Comparison of ENCODE assay signal across 23 cellular contexts in genomic region chr10:70441877-70442205, GRCh38. TPM values are rescaled to one million over a fixed set of nuclear protein-coding genes. Genes with fewer than 3 reads are reported as not detected.
DNase-seq lines count a peak whose midpoint lies in the region; ATAC-seq, FAIRE-seq and TF ChIP-seq lines count a peak whose summit lies in the region.
"Had no signal": no experiment of that assay in that cellular context is flagged by ENCODE, and none has a peak within 500 bp of the region (broad histone marks: within the 10 kb centered on the region; RNA-seq: fewer than 3 reads in every experiment).

No MANE protein-coding gene starts in this region.

- TF ChIP-seq CTCF in endodermal cell (conservative IDR thresholded peaks at IDR 0.05) (no peak), HepG2 (CRISPR knock-in tag; IDR thresholded peaks at IDR 0.05) (no peak), type B pancreatic cell (conservative IDR thresholded peaks at IDR 0.05) (no peak), testis (IDR thresholded peaks at IDR 0.05) (no peak)

- no peaks in the 10 kb centered on the region for H3K79me2 ChIP-seq in HepG2 (ENCODE audit: insufficient read depth, low read length)

- no peak overlapping the region for H2AFZ ChIP-seq in HepG2 (ENCODE audit: low read length)

- CTCF ChIA-PET in HepG2 (lab: Yijun Ruan, JAX; ENCODE audit: low intra/inter-chr PET ratio, low total read pairs): no interaction called here
- CTCF ChIA-PET in activated CD8-positive, alpha-beta memory T cell treated with anti-CD3 and anti-CD28 coated beads, Interleukin-2, amount 10 ng/mL, durations not matched to agents 7 days and 5 days (lab: Charles Lee): interaction anchor here (1.0 to 2.0 kb wide), 2 partner anchors 13 to 20 kb away, joined by 3 to 8 read pairs; no protein-coding TSS in a partner anchor

- no peak for TF ChIP-seq RAD21 in HepG2 (CRISPR knock-in tag; IDR thresholded peaks at IDR 0.05)

- ATAC-seq in HepG2: peak; percentile 25
- no peak for ATAC-seq in activated CD8-positive, alpha-beta memory T cell treated with anti-CD3 and anti-CD28 coated beads, Interleukin-2, amount 10 ng/mL, durations not matched to agents 7 days and 5 days

- H3K27me3 ChIP-seq in endodermal cell (ENCODE audit: control insufficient read depth, insufficient read depth, low read length, poor library complexity, severe bottlenecking) (no peaks in the 10 kb centered on the region), HepG2 (ENCODE audit: control insufficient read depth in 1 of 2, insufficient read depth in 2 of 2, low read length in 2 of 2) (no peaks in the 10 kb centered on the region), testis (no peaks in the 10 kb centered on the region)

- peaks cover 26% of the 10 kb centered on the region for H3K36me3 ChIP-seq in endodermal cell (ENCODE audit: control insufficient read depth, insufficient read depth, low read length)
- H3K36me3 ChIP-seq in HepG2 (replicated peaks in 1 of 2; ENCODE audit: control insufficient read depth in 1 of 2, insufficient read depth in 2 of 2, low read length in 2 of 2): no peaks in the 10 kb centered on the region
- no peaks in the 10 kb centered on the region for H3K36me3 ChIP-seq in testis (ENCODE audit: low read depth, missing control alignments)
- H3K36me3 ChIP-seq: cardiac muscle cell, heart right ventricle, uterus had no signal

- no peaks in the 10 kb centered on the region for H4K20me1 ChIP-seq in HepG2 (ENCODE audit: insufficient read depth, low read length)

- H3K4me3 Mint-ChIP-seq in activated naive CD8-positive, alpha-beta T cell: peak overlapping the region; percentile 49
- no peak overlapping the region for H3K4me3 Mint-ChIP-seq in activated naive CD8-positive, alpha-beta T cell treated with anti-CD3 and anti-CD28 coated beads for 36 hours
- H3K4me3 Mint-ChIP-seq in endodermal cell: peak overlapping the region; percentile 85
- H3K4me3 Mint-ChIP-seq in type B pancreatic cell: peak overlapping the region; percentile 44
- no peak overlapping the region for H3K4me3 Mint-ChIP-seq in activated CD8-positive, alpha-beta memory T cell treated with anti-CD3 and anti-CD28 coated beads, Interleukin-2, amount 10 ng/mL, durations not matched to agents 7 days and 5 days
- H3K4me3 Mint-ChIP-seq: HFFc6 had no signal

- peak overlapping the region; percentile 21; the same call in 1 of the 2 replicates for H3K4me2 ChIP-seq in HepG2 (ENCODE audit: low read depth, low read length)
- H3K4me2 ChIP-seq: A549 had no signal

- H3K27ac ChIP-seq in endodermal cell (ENCODE audit: low read depth, low read length): no peak overlapping the region
- H3K27ac ChIP-seq in HepG2 (ENCODE audit: extremely low read length, insufficient read depth, low read length): no peak overlapping the region
- no peak overlapping the region for H3K27ac ChIP-seq in testis
- H3K27ac ChIP-seq: A549, cardiac muscle cell, heart right ventricle, SK-N-MC, uterus had no signal

- H3K4me1 Mint-ChIP-seq in activated naive CD8-positive, alpha-beta T cell (ENCODE audit: low read depth): peaks cover 12% of the 10 kb centered on the region
- peaks cover 8% of the 10 kb centered on the region for H3K4me1 Mint-ChIP-seq in activated naive CD8-positive, alpha-beta T cell treated with anti-CD3 and anti-CD28 coated beads for 36 hours
- peaks cover 41% of the 10 kb centered on the region for H3K4me1 Mint-ChIP-seq in endodermal cell
- H3K4me1 Mint-ChIP-seq in type B pancreatic cell (ENCODE audit: unreplicated experiment): peaks cover 9% of the 10 kb centered on the region
- H3K4me1 Mint-ChIP-seq in activated CD8-positive, alpha-beta memory T cell treated with anti-CD3 and anti-CD28 coated beads, Interleukin-2, amount 10 ng/mL, durations not matched to agents 7 days and 5 days: peaks cover 9% of the 10 kb centered on the region

- 7 to 9% methylated on average over 6 to 12 of the region's 12 CpGs for WGBS in endodermal cell (ENCODE audit: insufficient coverage in 1 of 2, insufficient read length in 1 of 2), 2 experiments
- WGBS in HepG2 (ENCODE audit: low lambda C conversion rate): 24% methylated on average over 5 of the region's 12 CpGs
- WGBS in testis, 2 donors: 50 to 53% methylated on average over 4 to 12 of the region's 12 CpGs

- BruUV-seq in HepG2 (replicated peaks; lab: Mats Ljungman, UMichigan): no TSS peak

- DNase-seq in activated naive CD8-positive, alpha-beta T cell treated with anti-CD3 and anti-CD28 coated beads for 36 hours: no peak
- peak; percentile 91 for DNase-seq in endodermal cell
- no peak for DNase-seq in HepG2 (ENCODE audit: low spot score)
- no peak for DNase-seq in type B pancreatic cell (ENCODE audit: extremely low spot score, unreplicated experiment)
- DNase-seq in testis: no peak
- no peak for DNase-seq in AML-193 (lab: John Stamatoyannopoulos, UW)
- no peak for DNase-seq in activated CD8-positive, alpha-beta memory T cell treated with anti-CD3 and anti-CD28 coated beads, Interleukin-2, amount 10 ng/mL, durations not matched to agents 7 days and 5 days
- DNase-seq: heart right ventricle, HFFc6, left ventricle myocardium superior, NCI-H2029, NCI-H526 treated with DMSO at 0.1 percent for 48 hours, uterus had no signal

- peaks cover 2% of the 10 kb centered on the region for H3K36me3 Mint-ChIP-seq in activated naive CD8-positive, alpha-beta T cell
- H3K36me3 Mint-ChIP-seq in activated naive CD8-positive, alpha-beta T cell treated with anti-CD3 and anti-CD28 coated beads for 36 hours: no peaks in the 10 kb centered on the region
- H3K36me3 Mint-ChIP-seq in endodermal cell (ENCODE audit: low read depth) (peaks cover 4% of the 10 kb centered on the region), type B pancreatic cell (peaks cover 7% of the 10 kb centered on the region)
- no peaks in the 10 kb centered on the region for H3K36me3 Mint-ChIP-seq in activated CD8-positive, alpha-beta memory T cell treated with anti-CD3 and anti-CD28 coated beads, Interleukin-2, amount 10 ng/mL, durations not matched to agents 7 days and 5 days
- H3K36me3 Mint-ChIP-seq: activated naive CD8-positive, alpha-beta T cell treated with anti-CD3 and anti-CD28 coated beads, Interleukin-2, amount 10 ng/mL, durations not matched to agents 7 days and 5 days; CD8-positive, alpha-beta memory T cell had no signal

- in situ Hi-C loops in HepG2 (cut with HindIII; ENCODE audit: extremely low pct_ligation_motif_present, low pct_unique_long_range_greater_than_20kb): no loop called here

- no peak for FAIRE-seq in HepG2 (lab: Jason Lieb, UNC)
- FAIRE-seq: A549, GM12892 had no signal

- TF ChIP-seq EP300 in HepG2 (IDR thresholded peaks at IDR 0.05; ENCODE audit: low read depth in 2 of 2, low read length in 2 of 2) (no peak), HepG2 (CRISPR knock-in tag; IDR thresholded peaks at IDR 0.05; ENCODE audit: borderline replicate concordance) (no peak)

- no peaks in the 10 kb centered on the region for H3K9me3 ChIP-seq in endodermal cell (ENCODE audit: control insufficient read depth, low read length)
- H3K9me3 ChIP-seq in HepG2 (ENCODE audit: low read length): no peaks in the 10 kb centered on the region
- no peaks in the 10 kb centered on the region for H3K9me3 ChIP-seq in testis
- H3K9me3 ChIP-seq: A549, heart right ventricle, uterus had no signal

- TF ChIP-seq POLR2A in HepG2 (IDR thresholded peaks at IDR 0.05; ENCODE audit: insufficient read depth in 1 of 2, low read depth in 2 of 2, low read length in 2 of 2): no peak
- no peak for TF ChIP-seq POLR2A in testis (IDR thresholded peaks at IDR 0.05)

- H3K27ac Mint-ChIP-seq in activated naive CD8-positive, alpha-beta T cell: no peak overlapping the region
- H3K27ac Mint-ChIP-seq in activated naive CD8-positive, alpha-beta T cell treated with anti-CD3 and anti-CD28 coated beads for 36 hours: no peak overlapping the region
- H3K27ac Mint-ChIP-seq in endodermal cell (peak overlapping the region; percentile 89), type B pancreatic cell (no peak overlapping the region)
- H3K27ac Mint-ChIP-seq in activated CD8-positive, alpha-beta memory T cell treated with anti-CD3 and anti-CD28 coated beads, Interleukin-2, amount 10 ng/mL, durations not matched to agents 7 days and 5 days: no peak overlapping the region
- H3K27ac Mint-ChIP-seq: activated naive CD8-positive, alpha-beta T cell treated with anti-CD3 and anti-CD28 coated beads, Interleukin-2, amount 10 ng/mL, durations not matched to agents 7 days and 5 days; CD8-positive, alpha-beta memory T cell; HFFc6 had no signal

- POLR2A ChIA-PET in HepG2 (lab: Yijun Ruan, JAX): interaction anchor here (0.7 to 1.7 kb wide), 4 partner anchors 8 to 208 kb away, joined by 3 to 8 read pairs (median 6); no protein-coding TSS in a partner anchor

- intact Hi-C loops in HepG2 (cut with micrococcal nuclease; ENCODE audit: unreplicated experiment) (no loop called here), testis (cut with DNase I; ENCODE audit: low total_unique reads) (no loop called here)

- peaks cover 18% of the 10 kb centered on the region for H3K27me3 Mint-ChIP-seq in activated naive CD8-positive, alpha-beta T cell
- H3K27me3 Mint-ChIP-seq in activated naive CD8-positive, alpha-beta T cell treated with anti-CD3 and anti-CD28 coated beads for 36 hours: peaks cover 52% of the 10 kb centered on the region
- H3K27me3 Mint-ChIP-seq in endodermal cell (ENCODE audit: insufficient read depth) (peaks cover 10% of the 10 kb centered on the region), type B pancreatic cell (peaks cover 79% of the 10 kb centered on the region)
- peaks cover 66% of the 10 kb centered on the region for H3K27me3 Mint-ChIP-seq in activated CD8-positive, alpha-beta memory T cell treated with anti-CD3 and anti-CD28 coated beads, Interleukin-2, amount 10 ng/mL, durations not matched to agents 7 days and 5 days

- H3K9ac ChIP-seq in endodermal cell (ENCODE audit: extremely low read depth, low read length, poor library complexity, severe bottlenecking): peak overlapping the region; percentile 100
- no peak overlapping the region for H3K9ac ChIP-seq in HepG2 (ENCODE audit: insufficient read depth, low read depth, low read length)

- H3K4me1 ChIP-seq in endodermal cell (ENCODE audit: control insufficient read depth, insufficient read depth, low read length) (peaks cover 22% of the 10 kb centered on the region), HepG2 (ENCODE audit: insufficient read depth, low read length) (peaks cover 52% of the 10 kb centered on the region), testis (peaks cover 15% of the 10 kb centered on the region)
- H3K4me1 ChIP-seq: A549 had no signal

- H3K4me3 ChIP-seq in endodermal cell (ENCODE audit: low read length): peak overlapping the region; percentile 99
- no peak overlapping the region for H3K4me3 ChIP-seq in HepG2 (replicated peaks in 1 of 3; ENCODE audit: insufficient read depth in 1 of 3, low read depth in 2 of 3, low read length in 3 of 3)
- H3K4me3 ChIP-seq in testis: peak overlapping the region in 1 of 2 donors; percentile 14
- H3K4me3 ChIP-seq: A549 had no signal

- no peaks in the 10 kb centered on the region for H3K9me3 Mint-ChIP-seq in activated naive CD8-positive, alpha-beta T cell (ENCODE audit: low read depth)
- H3K9me3 Mint-ChIP-seq in activated naive CD8-positive, alpha-beta T cell treated with anti-CD3 and anti-CD28 coated beads for 36 hours: no peaks in the 10 kb centered on the region
- H3K9me3 Mint-ChIP-seq in endodermal cell: no peaks in the 10 kb centered on the region
- no peaks in the 10 kb centered on the region for H3K9me3 Mint-ChIP-seq in type B pancreatic cell
- H3K9me3 Mint-ChIP-seq in activated CD8-positive, alpha-beta memory T cell treated with anti-CD3 and anti-CD28 coated beads, Interleukin-2, amount 10 ng/mL, durations not matched to agents 7 days and 5 days (ENCODE audit: low read depth): no peaks in the 10 kb centered on the region
- H3K9me3 Mint-ChIP-seq: activated naive CD8-positive, alpha-beta T cell treated with anti-CD3 and anti-CD28 coated beads, Interleukin-2, amount 10 ng/mL, durations not matched to agents 7 days and 5 days; CD8-positive, alpha-beta memory T cell; HFFc6 had no signal

RNA-seq across cellular contexts. Expression of gene NODAL, which starts 0.4 kb away (rescaled TPM):
- total RNA-seq in activated naive CD8-positive, alpha-beta T cell treated with anti-CD3 and anti-CD28 coated beads for 36 hours: not detected
- total RNA-seq in endodermal cell: 10 to 100 TPM; 18.2 to 71.0 TPM
- polyA plus RNA-seq in endodermal cell (2013, experiment 1 of 2): 36.1 TPM
- polyA plus RNA-seq in endodermal cell (2013, experiment 2 of 2): 39.2 TPM
- 0.24 TPM in 1 of 2 replicates, not detected in the other for total RNA-seq in HepG2 (2016; rRNA removed; fragmentation: Illumina TruSeq; extraction: Trizol)
- not detected in 2 replicates for total RNA-seq in HepG2 (2016; cell fraction: cytosol; rRNA removed; fragmentation: Illumina TruSeq; extraction: Trizol; ENCODE audit: low read depth)
- not detected in 2 replicates for total RNA-seq in HepG2 (2016; cell fraction: insoluble cytoplasmic fraction; rRNA removed; fragmentation: Illumina TruSeq; extraction: Trizol)
- total RNA-seq in HepG2 (2016; cell fraction: membrane; rRNA removed; fragmentation: Illumina TruSeq; extraction: Trizol): 0.17 TPM in 1 of 2 replicates, not detected in the other
- not detected in 2 replicates for total RNA-seq in HepG2 (2016; cell fraction: nucleus; rRNA removed; fragmentation: Illumina TruSeq; extraction: Trizol)
- not detected in 2 replicates for polyA plus RNA-seq in HepG2 (2011; rRNA removed)
- polyA plus RNA-seq in HepG2 (2011; cell fraction: cytosol; rRNA removed): not detected in 2 replicates
- polyA plus RNA-seq in HepG2 (2011; cell fraction: nucleus; rRNA removed): not detected in 2 replicates
- polyA plus RNA-seq in HepG2 (2012): not detected in 2 replicates
- not detected in 2 replicates for polyA plus RNA-seq in HepG2 (2016; cell fraction: cytosol; fragmentation: Illumina TruSeq; extraction: Trizol; ENCODE audit: low read depth)
- polyA plus RNA-seq in HepG2 (2016; cell fraction: insoluble cytoplasmic fraction; fragmentation: Illumina TruSeq; extraction: Trizol; ENCODE audit: low read depth): not detected in 2 replicates
- not detected in 2 replicates for polyA plus RNA-seq in HepG2 (2016; cell fraction: membrane; fragmentation: Illumina TruSeq; extraction: Trizol; ENCODE audit: low read depth)
- polyA plus RNA-seq in HepG2 (2016; cell fraction: nucleus; fragmentation: Illumina TruSeq; extraction: Trizol; ENCODE audit: insufficient read depth, low read depth): not detected in 2 replicates
- polyA minus RNA-seq in HepG2 (2011; rRNA and poly(A)+ RNA removed; ENCODE audit: low replicate concordance): not detected in 2 replicates
- polyA minus RNA-seq in HepG2 (2011; cell fraction: cytosol; rRNA and poly(A)+ RNA removed): not detected in 2 replicates
- polyA minus RNA-seq in HepG2 (2011; cell fraction: nucleus; rRNA and poly(A)+ RNA removed): not detected in 2 replicates
- total RNA-seq in type B pancreatic cell (ENCODE audit: low replicate concordance): not detected in 2 replicates
- 1 to 10 TPM in 1 of 2 donors, under 1 TPM in 1; 0.43 to 3.0 TPM for total RNA-seq in testis
- 5.2 TPM for polyA plus RNA-seq in testis (ENCODE audit: insufficient read depth, low read depth, low replicate concordance)
- not detected for total RNA-seq in activated CD8-positive, alpha-beta memory T cell treated with anti-CD3 and anti-CD28 coated beads, Interleukin-2, amount 10 ng/mL, durations not matched to agents 7 days and 5 days
- total RNA-seq: activated naive CD8-positive, alpha-beta T cell treated with anti-CD3 and anti-CD28 coated beads, Interleukin-2, amount 10 ng/mL, durations not matched to agents 7 days and 5 days; CD8-positive, alpha-beta memory T cell; fibroblast of lung; G401; HFFc6; left ventricle myocardium superior; uterus had no signal
- polyA plus RNA-seq: A549, fibroblast of lung, neural cell had no signal

RNA-seq across cellular contexts. Expression of gene PALD1, which starts 36.7 kb away (rescaled TPM):
- 1 to 10 TPM; 2.7 to 3.1 TPM for total RNA-seq in activated naive CD8-positive, alpha-beta T cell treated with anti-CD3 and anti-CD28 coated beads for 36 hours
- total RNA-seq in endodermal cell: 10 to 100 TPM; 17.3 to 19.7 TPM
- polyA plus RNA-seq in endodermal cell (2013, experiment 1 of 2): 12.0 TPM
- 11.6 TPM for polyA plus RNA-seq in endodermal cell (2013, experiment 2 of 2)
- total RNA-seq in HepG2 (2016; rRNA removed; fragmentation: Illumina TruSeq; extraction: Trizol): 0.06 and 0.07 TPM in 2 replicates
- not detected in 2 replicates for total RNA-seq in HepG2 (2016; cell fraction: cytosol; rRNA removed; fragmentation: Illumina TruSeq; extraction: Trizol; ENCODE audit: low read depth)
- 0.04 TPM in 1 of 2 replicates, not detected in the other for total RNA-seq in HepG2 (2016; cell fraction: insoluble cytoplasmic fraction; rRNA removed; fragmentation: Illumina TruSeq; extraction: Trizol)
- total RNA-seq in HepG2 (2016; cell fraction: membrane; rRNA removed; fragmentation: Illumina TruSeq; extraction: Trizol): 0.03 TPM in 2 replicates
- not detected in 2 replicates for total RNA-seq in HepG2 (2016; cell fraction: nucleus; rRNA removed; fragmentation: Illumina TruSeq; extraction: Trizol)
- 0.08 and 0.09 TPM in 2 replicates for polyA plus RNA-seq in HepG2 (2011; rRNA removed)
- polyA plus RNA-seq in HepG2 (2011; cell fraction: cytosol; rRNA removed): 0.08 TPM in 2 replicates
- polyA plus RNA-seq in HepG2 (2011; cell fraction: nucleus; rRNA removed): 0.43 and 0.50 TPM in 2 replicates
- polyA plus RNA-seq in HepG2 (2012): 0.11 TPM in 1 of 2 replicates, not detected in the other
- polyA plus RNA-seq in HepG2 (2016; cell fraction: cytosol; fragmentation: Illumina TruSeq; extraction: Trizol; ENCODE audit: low read depth): not detected in 2 replicates
- not detected in 2 replicates for polyA plus RNA-seq in HepG2 (2016; cell fraction: insoluble cytoplasmic fraction; fragmentation: Illumina TruSeq; extraction: Trizol; ENCODE audit: low read depth)
- not detected in 2 replicates for polyA plus RNA-seq in HepG2 (2016; cell fraction: membrane; fragmentation: Illumina TruSeq; extraction: Trizol; ENCODE audit: low read depth)
- polyA plus RNA-seq in HepG2 (2016; cell fraction: nucleus; fragmentation: Illumina TruSeq; extraction: Trizol; ENCODE audit: insufficient read depth, low read depth): not detected in 2 replicates
- 0.05 and 0.52 TPM in 2 replicates for polyA minus RNA-seq in HepG2 (2011; rRNA and poly(A)+ RNA removed; ENCODE audit: low replicate concordance)
- polyA minus RNA-seq in HepG2 (2011; cell fraction: cytosol; rRNA and poly(A)+ RNA removed): not detected in 2 replicates
- 0.12 TPM in 1 of 2 replicates, not detected in the other for polyA minus RNA-seq in HepG2 (2011; cell fraction: nucleus; rRNA and poly(A)+ RNA removed)
- total RNA-seq in type B pancreatic cell (ENCODE audit: low replicate concordance): 0.43 and 9.6 TPM in 2 replicates
- 10 to 100 TPM in 1 of 2 donors, 1 to 10 TPM in 1; 8.3 to 13.3 TPM for total RNA-seq in testis
- polyA plus RNA-seq in testis (ENCODE audit: insufficient read depth, low read depth, low replicate concordance): 6.3 TPM
- total RNA-seq in activated CD8-positive, alpha-beta memory T cell treated with anti-CD3 and anti-CD28 coated beads, Interleukin-2, amount 10 ng/mL, durations not matched to agents 7 days and 5 days: under 1 TPM; 0.26 to 0.41 TPM
- total RNA-seq: HFFc6 had no signal
- polyA plus RNA-seq: CD8-positive, alpha-beta memory T cell had no signal

RNA-seq across cellular contexts. Expression of gene EIF4EBP2, which starts 37.9 kb away (rescaled TPM):
- 10 to 100 TPM; 31.0 to 31.4 TPM for total RNA-seq in activated naive CD8-positive, alpha-beta T cell treated with anti-CD3 and anti-CD28 coated beads for 36 hours
- total RNA-seq in endodermal cell (100 to 1,000 TPM; 103 to 119 TPM), HepG2 (2016; rRNA removed; fragmentation: Illumina TruSeq; extraction: Trizol) (22.0 and 38.0 TPM in 2 replicates), type B pancreatic cell (ENCODE audit: low replicate concordance) (80.4 and 100 TPM in 2 replicates), testis (10 to 100 TPM; 50.7 to 50.8 TPM)
- 85.9 TPM for polyA plus RNA-seq in endodermal cell (2013, experiment 1 of 2)
- polyA plus RNA-seq in endodermal cell (2013, experiment 2 of 2): 81.0 TPM
- total RNA-seq in HepG2 (2016; cell fraction: cytosol; rRNA removed; fragmentation: Illumina TruSeq; extraction: Trizol; ENCODE audit: low read depth): 17.2 and 19.6 TPM in 2 replicates
- total RNA-seq in HepG2 (2016; cell fraction: insoluble cytoplasmic fraction; rRNA removed; fragmentation: Illumina TruSeq; extraction: Trizol): 21.9 and 34.6 TPM in 2 replicates
- total RNA-seq in HepG2 (2016; cell fraction: membrane; rRNA removed; fragmentation: Illumina TruSeq; extraction: Trizol): 61.0 and 70.2 TPM in 2 replicates
- total RNA-seq in HepG2 (2016; cell fraction: nucleus; rRNA removed; fragmentation: Illumina TruSeq; extraction: Trizol): 16.9 and 19.6 TPM in 2 replicates
- polyA plus RNA-seq in HepG2 (2011; rRNA removed) (15.2 and 16.9 TPM in 2 replicates), testis (ENCODE audit: insufficient read depth, low read depth, low replicate concordance) (41.2 TPM)
- polyA plus RNA-seq in HepG2 (2011; cell fraction: cytosol; rRNA removed): 11.8 and 19.5 TPM in 2 replicates
- polyA plus RNA-seq in HepG2 (2011; cell fraction: nucleus; rRNA removed): 6.5 and 9.6 TPM in 2 replicates
- 30.8 and 39.1 TPM in 2 replicates for polyA plus RNA-seq in HepG2 (2012)
- 64.7 and 66.1 TPM in 2 replicates for polyA plus RNA-seq in HepG2 (2016; cell fraction: cytosol; fragmentation: Illumina TruSeq; extraction: Trizol; ENCODE audit: low read depth)
- 46.1 and 53.1 TPM in 2 replicates for polyA plus RNA-seq in HepG2 (2016; cell fraction: insoluble cytoplasmic fraction; fragmentation: Illumina TruSeq; extraction: Trizol; ENCODE audit: low read depth)
- polyA plus RNA-seq in HepG2 (2016; cell fraction: membrane; fragmentation: Illumina TruSeq; extraction: Trizol; ENCODE audit: low read depth): 111 and 131 TPM in 2 replicates
- polyA plus RNA-seq in HepG2 (2016; cell fraction: nucleus; fragmentation: Illumina TruSeq; extraction: Trizol; ENCODE audit: insufficient read depth, low read depth): 25.2 TPM in 2 replicates
- polyA minus RNA-seq in HepG2 (2011; rRNA and poly(A)+ RNA removed; ENCODE audit: low replicate concordance): 19.1 and 27.4 TPM in 2 replicates
- 18.4 and 23.2 TPM in 2 replicates for polyA minus RNA-seq in HepG2 (2011; cell fraction: cytosol; rRNA and poly(A)+ RNA removed)
- 15.6 and 18.5 TPM in 2 replicates for polyA minus RNA-seq in HepG2 (2011; cell fraction: nucleus; rRNA and poly(A)+ RNA removed)
- 10 to 100 TPM; 37.8 to 51.7 TPM for total RNA-seq in activated CD8-positive, alpha-beta memory T cell treated with anti-CD3 and anti-CD28 coated beads, Interleukin-2, amount 10 ng/mL, durations not matched to agents 7 days and 5 days

RNA-seq across cellular contexts. Expression of gene LRRC20, which starts 59.4 kb away (rescaled TPM):
- total RNA-seq in activated naive CD8-positive, alpha-beta T cell treated with anti-CD3 and anti-CD28 coated beads for 36 hours: 10 to 100 TPM; 14.0 to 16.0 TPM
- 10 to 100 TPM; 12.9 to 23.0 TPM for total RNA-seq in endodermal cell
- 29.4 TPM for polyA plus RNA-seq in endodermal cell (2013, experiment 1 of 2)
- 29.1 TPM for polyA plus RNA-seq in endodermal cell (2013, experiment 2 of 2)
- 37.5 and 38.6 TPM in 2 replicates for total RNA-seq in HepG2 (2016; rRNA removed; fragmentation: Illumina TruSeq; extraction: Trizol)
- total RNA-seq in HepG2 (2016; cell fraction: cytosol; rRNA removed; fragmentation: Illumina TruSeq; extraction: Trizol; ENCODE audit: low read depth): 7.5 and 7.6 TPM in 2 replicates
- total RNA-seq in HepG2 (2016; cell fraction: insoluble cytoplasmic fraction; rRNA removed; fragmentation: Illumina TruSeq; extraction: Trizol): 31.9 and 38.9 TPM in 2 replicates
- total RNA-seq in HepG2 (2016; cell fraction: membrane; rRNA removed; fragmentation: Illumina TruSeq; extraction: Trizol): 28.7 and 30.2 TPM in 2 replicates
- total RNA-seq in HepG2 (2016; cell fraction: nucleus; rRNA removed; fragmentation: Illumina TruSeq; extraction: Trizol): 21.0 and 21.2 TPM in 2 replicates
- 31.1 and 37.0 TPM in 2 replicates for polyA plus RNA-seq in HepG2 (2011; rRNA removed)
- 40.7 and 41.5 TPM in 2 replicates for polyA plus RNA-seq in HepG2 (2011; cell fraction: cytosol; rRNA removed)
- 39.1 and 48.3 TPM in 2 replicates for polyA plus RNA-seq in HepG2 (2011; cell fraction: nucleus; rRNA removed)
- 20.8 and 26.7 TPM in 2 replicates for polyA plus RNA-seq in HepG2 (2012)
- polyA plus RNA-seq in HepG2 (2016; cell fraction: cytosol; fragmentation: Illumina TruSeq; extraction: Trizol; ENCODE audit: low read depth): 6.9 and 8.4 TPM in 2 replicates
- polyA plus RNA-seq in HepG2 (2016; cell fraction: insoluble cytoplasmic fraction; fragmentation: Illumina TruSeq; extraction: Trizol; ENCODE audit: low read depth): 39.8 and 43.5 TPM in 2 replicates
- polyA plus RNA-seq in HepG2 (2016; cell fraction: membrane; fragmentation: Illumina TruSeq; extraction: Trizol; ENCODE audit: low read depth): 24.8 and 26.5 TPM in 2 replicates
- polyA plus RNA-seq in HepG2 (2016; cell fraction: nucleus; fragmentation: Illumina TruSeq; extraction: Trizol; ENCODE audit: insufficient read depth, low read depth): 43.4 and 44.0 TPM in 2 replicates
- polyA minus RNA-seq in HepG2 (2011; rRNA and poly(A)+ RNA removed; ENCODE audit: low replicate concordance): 8.9 and 35.0 TPM in 2 replicates
- 14.2 and 15.2 TPM in 2 replicates for polyA minus RNA-seq in HepG2 (2011; cell fraction: cytosol; rRNA and poly(A)+ RNA removed)
- polyA minus RNA-seq in HepG2 (2011; cell fraction: nucleus; rRNA and poly(A)+ RNA removed): 8.6 and 11.4 TPM in 2 replicates
- total RNA-seq in type B pancreatic cell (ENCODE audit: low replicate concordance): 6.1 and 17.6 TPM in 2 replicates
- 10 to 100 TPM; 14.8 to 21.6 TPM for total RNA-seq in testis
- polyA plus RNA-seq in testis (ENCODE audit: insufficient read depth, low read depth, low replicate concordance): 30.8 TPM
- 10 to 100 TPM; 14.9 to 18.2 TPM for total RNA-seq in activated CD8-positive, alpha-beta memory T cell treated with anti-CD3 and anti-CD28 coated beads, Interleukin-2, amount 10 ng/mL, durations not matched to agents 7 days and 5 days

Comparison
In these comparisons a context has a peak if more than half of its experiments do, and no peak if none do; other contexts are left out.
1. H3K4me3 Mint-ChIP-seq: peak in activated naive CD8-positive, alpha-beta T cell (single experiment), endodermal cell (single experiment) and type B pancreatic cell (single experiment); none in activated naive CD8-positive, alpha-beta T cell treated with anti-CD3 and anti-CD28 coated beads for 36 hours (single experiment) and activated CD8-positive, alpha-beta memory T cell treated with anti-CD3 and anti-CD28 coated beads, Interleukin-2, amount 10 ng/mL, durations not matched to agents 7 days and 5 days (single experiment).
2. RNA of gene NODAL, which starts 0.4 kb away (total RNA-seq): 18.2 to 71.0 TPM in endodermal cell; 0.43 to 3.0 TPM in testis, not detected in activated naive CD8-positive, alpha-beta T cell treated with anti-CD3 and anti-CD28 coated beads for 36 hours, 0.17 to 0.24 TPM in HepG2, not detected in type B pancreatic cell and not detected in activated CD8-positive, alpha-beta memory T cell treated with anti-CD3 and anti-CD28 coated beads, Interleukin-2, amount 10 ng/mL, durations not matched to agents 7 days and 5 days; every median in the first group is over 4 times any median in the second.